28 cellular contexts compared by ENCODE assay signal in the genomic region with DNA sequence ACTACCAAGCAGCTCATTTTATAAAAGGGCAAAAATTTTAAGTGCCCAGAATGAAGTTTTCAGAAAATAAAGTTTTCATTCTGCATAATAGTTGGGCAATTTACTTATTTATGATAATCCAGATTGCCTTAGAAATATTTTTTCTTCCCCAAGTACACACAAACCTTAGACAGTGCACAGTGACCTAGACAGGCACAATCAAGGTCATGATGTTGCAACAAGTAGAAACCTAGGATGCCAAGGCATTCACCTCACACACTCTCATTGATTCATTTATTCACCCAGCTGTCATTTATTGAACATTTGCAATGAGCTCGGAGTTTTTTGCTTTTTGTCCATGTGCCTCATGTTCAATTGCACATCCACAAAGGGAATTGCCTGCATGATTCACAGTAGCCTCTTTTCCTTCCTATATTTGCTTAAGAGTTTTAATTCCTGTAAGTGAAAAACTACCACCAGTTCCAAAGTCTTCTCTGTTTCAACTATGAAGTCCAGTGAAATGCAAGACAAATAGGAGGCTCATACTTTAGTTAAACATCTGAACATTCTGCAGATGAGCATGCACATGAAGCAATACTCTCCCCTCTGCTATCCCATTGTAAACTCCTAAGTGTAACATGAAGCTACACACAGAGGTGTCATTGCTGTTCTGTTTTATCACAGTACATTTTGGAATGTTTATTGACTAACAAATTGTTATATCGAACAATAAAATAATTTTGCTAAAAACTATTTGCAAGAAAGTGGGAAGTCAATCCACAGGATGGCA.
"Had no signal": no experiment of that assay in that cellular context is flagged by ENCODE, and none has a peak within 500 bp of the region (broad histone marks: within the 10 kb centered on the region; RNA-seq: fewer than 3 reads in every experiment).

No MANE protein-coding gene starts in this region.

- H3K4me1 ChIP-seq: colonic mucosa, esophagus muscularis mucosa, esophagus squamous epithelium, foreskin keratinocyte, gastrocnemius medialis, gastroesophageal sphincter, heart left ventricle, heart right ventricle had no signal

- ATAC-seq: effector memory CD8-positive, alpha-beta T cell; esophagus mucosa; foreskin keratinocyte; gastrocnemius medialis; gastroesophageal sphincter; heart left ventricle; heart right ventricle had no signal

- H3K36me3 ChIP-seq: colonic mucosa, esophagus muscularis mucosa, esophagus squamous epithelium, gastrocnemius medialis, gastroesophageal sphincter, heart left ventricle, heart right ventricle had no signal

- H3K9me3 ChIP-seq: colonic mucosa, esophagus muscularis mucosa, esophagus squamous epithelium, gastrocnemius medialis had no signal

- H3K27me3 ChIP-seq: colonic mucosa, dorsolateral prefrontal cortex, esophagus muscularis mucosa, esophagus squamous epithelium, foreskin keratinocyte, gastrocnemius medialis, gastroesophageal sphincter, heart left ventricle, heart right ventricle had no signal

- DNase-seq: colonic mucosa; cortex of kidney; dermis blood vessel endothelial cell; dorsolateral prefrontal cortex; effector CD4-positive, alpha-beta T cell; effector CD8-positive, alpha-beta T cell; effector memory CD4-positive, alpha-beta T cell; effector memory CD8-positive, alpha-beta T cell; endodermal cell; erythroblast; esophagus squamous epithelium; foreskin fibroblast; foreskin keratinocyte; foreskin melanocyte; gastrocnemius medialis; glutamatergic neuron; head of caudate nucleus; heart left ventricle; heart right ventricle had no signal

- H3K4me3 ChIP-seq: colonic mucosa, coronary artery, dorsolateral prefrontal cortex, esophagus muscularis mucosa, esophagus squamous epithelium, gastrocnemius medialis, gastroesophageal sphincter, heart left ventricle, heart right ventricle had no signal

- FAIRE-seq: colon, endometrium, endothelial cell of umbilical vein, frontal cortex had no signal

- H3K27ac ChIP-seq: colonic mucosa, coronary artery, dorsolateral prefrontal cortex, epithelial cell of prostate, esophagus muscularis mucosa, esophagus squamous epithelium, foreskin keratinocyte, gastrocnemius medialis, gastroesophageal sphincter, heart left ventricle, heart right ventricle had no signal
